ENCODE assay signal across 8 cellular contexts in the genomic region with DNA sequence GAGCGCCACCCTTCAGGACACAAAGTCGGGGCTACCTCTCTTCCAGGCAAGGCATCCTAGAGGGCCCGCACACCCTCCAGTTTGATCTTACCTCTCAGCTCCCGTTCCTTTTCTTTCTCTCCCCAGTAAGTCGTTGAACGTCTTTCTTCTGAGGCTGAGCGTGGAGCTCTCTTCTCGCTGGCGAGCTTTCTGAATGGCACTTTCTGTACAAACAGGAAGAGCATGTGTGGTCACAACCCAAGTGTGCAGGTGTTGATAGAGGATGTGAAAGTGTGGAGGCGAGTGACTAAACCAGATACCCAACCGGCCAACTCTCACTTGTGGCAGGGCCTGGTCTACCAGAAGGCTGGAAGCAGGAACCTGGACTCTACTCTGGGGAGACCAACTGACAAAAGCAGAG. TPM values are rescaled to one million over a fixed set of nuclear protein-coding genes. Genes with fewer than 3 reads are reported as not detected.
DNase-seq lines count a peak whose midpoint lies in the region; ATAC-seq and TF ChIP-seq lines count a peak whose summit lies in the region.

A gene with protein sequence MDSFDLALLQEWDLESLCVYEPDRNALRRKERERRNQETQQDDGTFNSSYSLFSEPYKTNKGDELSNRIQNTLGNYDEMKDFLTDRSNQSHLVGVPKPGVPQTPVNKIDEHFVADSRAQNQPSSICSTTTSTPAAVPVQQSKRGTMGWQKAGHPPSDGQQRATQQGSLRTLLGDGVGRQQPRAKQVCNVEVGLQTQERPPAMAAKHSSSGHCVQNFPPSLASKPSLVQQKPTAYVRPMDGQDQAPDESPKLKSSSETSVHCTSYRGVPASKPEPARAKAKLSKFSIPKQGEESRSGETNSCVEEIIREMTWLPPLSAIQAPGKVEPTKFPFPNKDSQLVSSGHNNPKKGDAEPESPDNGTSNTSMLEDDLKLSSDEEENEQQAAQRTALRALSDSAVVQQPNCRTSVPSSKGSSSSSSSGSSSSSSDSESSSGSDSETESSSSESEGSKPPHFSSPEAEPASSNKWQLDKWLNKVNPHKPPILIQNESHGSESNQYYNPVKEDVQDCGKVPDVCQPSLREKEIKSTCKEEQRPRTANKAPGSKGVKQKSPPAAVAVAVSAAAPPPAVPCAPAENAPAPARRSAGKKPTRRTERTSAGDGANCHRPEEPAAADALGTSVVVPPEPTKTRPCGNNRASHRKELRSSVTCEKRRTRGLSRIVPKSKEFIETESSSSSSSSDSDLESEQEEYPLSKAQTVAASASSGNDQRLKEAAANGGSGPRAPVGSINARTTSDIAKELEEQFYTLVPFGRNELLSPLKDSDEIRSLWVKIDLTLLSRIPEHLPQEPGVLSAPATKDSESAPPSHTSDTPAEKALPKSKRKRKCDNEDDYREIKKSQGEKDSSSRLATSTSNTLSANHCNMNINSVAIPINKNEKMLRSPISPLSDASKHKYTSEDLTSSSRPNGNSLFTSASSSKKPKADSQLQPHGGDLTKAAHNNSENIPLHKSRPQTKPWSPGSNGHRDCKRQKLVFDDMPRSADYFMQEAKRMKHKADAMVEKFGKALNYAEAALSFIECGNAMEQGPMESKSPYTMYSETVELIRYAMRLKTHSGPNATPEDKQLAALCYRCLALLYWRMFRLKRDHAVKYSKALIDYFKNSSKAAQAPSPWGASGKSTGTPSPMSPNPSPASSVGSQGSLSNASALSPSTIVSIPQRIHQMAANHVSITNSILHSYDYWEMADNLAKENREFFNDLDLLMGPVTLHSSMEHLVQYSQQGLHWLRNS (N-terminal part only) (minus strand): TSS at position 198 of the 400 bp plus-strand sequence. CDS start 38,136 bp downstream, outside the sequence.

- H3K9me3 Mint-ChIP-seq in endothelial cell (ENCODE audit: unreplicated experiment): no peaks in the 10 kb centered on the region

- 0 out of 2 replicates have a peak, but pooled peaks cover 2% of the 10 kb centered on the region for H4K20me1 ChIP-seq in SU-DHL-6 (ENCODE audit: low read depth, low read length)

- peak within 1 kb of the TSS; percentile 80 for H3K4me2 ChIP-seq in SU-DHL-6 (ENCODE audit: low read depth, low read length, poor library complexity, severe bottlenecking)

- peaks cover 3% of the 10 kb centered on the region; the same call in 1 of the 2 replicates for H3F3A ChIP-seq in SU-DHL-6 (ENCODE audit: insufficient read depth)

- H3K9me3 ChIP-seq in SU-DHL-6 (ENCODE audit: insufficient read depth, low read length): no peaks in the 10 kb centered on the region

- TF ChIP-seq CTCF in SU-DHL-6 (IDR thresholded peaks at IDR 0.05; ENCODE audit: insufficient read depth, low read length, poor library complexity, severe bottlenecking) (peak; percentile 10), endothelial cell (IDR thresholded peaks at IDR 0.05; ENCODE audit: unreplicated experiment) (no peak), omental fat pad (IDR thresholded peaks at IDR 0.05) (no peak)

- H2AFZ ChIP-seq in SU-DHL-6 (ENCODE audit: low read depth, low read length, severe bottlenecking): peak within 1 kb of the TSS; percentile 32

- H3K79me2 ChIP-seq in SU-DHL-6 (ENCODE audit: insufficient read depth, low read length): peaks cover 49% of the 10 kb centered on the region

- peak within 1 kb of the TSS; percentile 92 for H3K27ac ChIP-seq in SU-DHL-6 (ENCODE audit: low read depth, low read length)

- H3K36me3 ChIP-seq in SU-DHL-6 (ENCODE audit: low read length): no peaks in the 10 kb centered on the region; the same call in 1 of the 2 replicates

- no peak within 1 kb of the TSS for H3K27ac Mint-ChIP-seq in endothelial cell (ENCODE audit: unreplicated experiment)

- H3K9me2 ChIP-seq in SU-DHL-6 (replicated peaks; ENCODE audit: insufficient read depth, low read length): no peaks in the 10 kb centered on the region

- H3K9ac ChIP-seq in SU-DHL-6 (ENCODE audit: low read length): peak within 1 kb of the TSS; percentile 91

- ATAC-seq in GM18861 (IDR thresholded peaks at IDR 0.05; ENCODE audit: unreplicated experiment): peak; percentile 98
- peak; percentile 99 for ATAC-seq in HG02943 (IDR thresholded peaks at IDR 0.05; ENCODE audit: low read depth, unreplicated experiment)
- peak; percentile 87 for ATAC-seq in stimulated activated naive CD8-positive, alpha-beta T cell treated with anti-CD3 and anti-CD28 coated beads, Interleukin-15, Interleukin-2, amounts not matched to agents 100 U/mL and 50 U/mL, for 24 hours
- ATAC-seq in omental fat pad (ENCODE audit: low FRiP score): no peak

- H3K27me3 Mint-ChIP-seq in endothelial cell (ENCODE audit: unreplicated experiment): peaks cover 9% of the 10 kb centered on the region

- H3K4me3 ChIP-seq in SU-DHL-6 (ENCODE audit: insufficient read depth, low read length, poor library complexity, severe bottlenecking): peak within 1 kb of the TSS; percentile 87

- H3K27me3 ChIP-seq in SU-DHL-6 (ENCODE audit: low read length): no peaks in the 10 kb centered on the region

- DNase-seq in endothelial cell (ENCODE audit: low spot score): no peak
- peak; percentile 74 for DNase-seq in stimulated activated naive CD8-positive, alpha-beta T cell treated with anti-CD3 and anti-CD28 coated beads, Interleukin-15, Interleukin-2, amounts not matched to agents 100 U/mL and 50 U/mL, for 24 hours
- no peak for DNase-seq in omental fat pad (ENCODE audit: low spot score)
- DNase-seq in NCI-H1436 (lab: John Stamatoyannopoulos, UW): no peak
- DNase-seq in NCI-H2196 (lab: John Stamatoyannopoulos, UW; ENCODE audit: unreplicated experiment): no peak

- H3K4me3 Mint-ChIP-seq in endothelial cell (ENCODE audit: unreplicated experiment): no peak within 1 kb of the TSS

- H3K4me1 Mint-ChIP-seq in endothelial cell (ENCODE audit: unreplicated experiment): no peaks in the 10 kb centered on the region

- no peaks in the 10 kb centered on the region for H3K36me3 Mint-ChIP-seq in endothelial cell (ENCODE audit: low read depth, unreplicated experiment)

RNA-seq across cellular contexts. Expression of the gene that starts here (rescaled TPM):
- total RNA-seq in endothelial cell (ENCODE audit: unreplicated experiment): 12.2 TPM
- total RNA-seq in omental fat pad: 1 to 10 TPM; 1.4 to 6.0 (median 2.7) TPM
